8 cellular contexts compared by ENCODE assay signal in genomic region chr12:107131832-107132616, GRCh38. TPM values are rescaled to one million over a fixed set of nuclear protein-coding genes. Genes with fewer than 3 reads are reported as not detected.
DNase-seq lines count a peak whose midpoint lies in the region; ATAC-seq and TF ChIP-seq lines count a peak whose summit lies in the region.

No MANE protein-coding gene starts in this region.

- H3K9ac ChIP-seq in DND-41 (ENCODE audit: low read depth, low read length), result no peak overlapping the region
- no peak overlapping the region for H3K9ac ChIP-seq in IMR-90 (ENCODE audit: low read depth, low read length)

- CTCF ChIA-PET in IMR-90 (lab: Yijun Ruan, JAX), result interaction anchor here (0.5 to 6.7 kb wide), 20 partner anchors 10 to 482 kb away, joined by 3 to 85 read pairs (median 4); a partner anchor contains a TSS
- CTCF ChIA-PET in MCF 10A (lab: Yijun Ruan, JAX), result interaction anchor here (0.5 to 17.8 kb wide), 79 partner anchors 7 to 1388 kb away, joined by 3 to 516 read pairs (median 4); no protein-coding TSS in a partner anchor

- DNase-seq in DND-41, result no peak
- peak; percentile 68 for DNase-seq in IMR-90
- DNase-seq in NOMO-1 (lab: John Stamatoyannopoulos, UW; ENCODE audit: unreplicated experiment in 2 of 2), result peak; percentile 7 to 37
- peak; percentile 72 for DNase-seq in MCF 10A (ENCODE audit: unreplicated experiment)
- DNase-seq in iPS-NIHi7 (ENCODE audit: extremely low spot score), result peak; percentile 77
- DNase-seq in stromal cell of bone marrow (ENCODE audit: low read depth), result peak; percentile 44
- no peak for DNase-seq in OCI-M2 (lab: John Stamatoyannopoulos, UW; ENCODE audit: unreplicated experiment)

- H3K4me1 Mint-ChIP-seq in MCF 10A (ENCODE audit: insufficient read depth, unreplicated experiment), result no peaks in the 10 kb centered on the region

- POLR2A ChIA-PET in IMR-90 (lab: Charles Lee; ENCODE audit: unreplicated experiment), result no interaction called here
- POLR2A ChIA-PET in MCF 10A (lab: Yijun Ruan, JAX), result interaction anchor here (0.6 to 1.6 kb wide), 5 partner anchors 271 to 480 kb away, joined by 3 to 5 read pairs (median 4); no protein-coding TSS in a partner anchor

- no peak overlapping the region for H3K4ac ChIP-seq in IMR-90 (ENCODE audit: low read depth, low read length)

- no peak overlapping the region for H3K27ac ChIP-seq in DND-41 (ENCODE audit: low read length)
- no peak overlapping the region for H3K27ac ChIP-seq in IMR-90 (ENCODE audit: insufficient read depth, low read length)

- no peak overlapping the region for H4K91ac ChIP-seq in IMR-90 (ENCODE audit: insufficient read depth, low read depth, low read length)

- TF ChIP-seq CTCF in DND-41 (IDR thresholded peaks at IDR 0.05; ENCODE audit: borderline replicate concordance, extremely low read depth, low read length, poor library complexity, severe bottlenecking) (peak; percentile 87), IMR-90 (conservative IDR thresholded peaks at IDR 0.05; ENCODE audit: low read depth, low read length) (peak; percentile 97), MCF 10A (IDR thresholded peaks at IDR 0.05; ENCODE audit: unreplicated experiment) (peak; percentile 68)

- H3K4me1 ChIP-seq in DND-41 (ENCODE audit: insufficient read depth, low read length) (no peaks in the 10 kb centered on the region), IMR-90 (ENCODE audit: control insufficient read depth, insufficient read depth, low read length) (no peaks in the 10 kb centered on the region)

- H3K27me3 ChIP-seq in DND-41 (ENCODE audit: insufficient read depth, low read length, poor library complexity), result no peaks in the 10 kb centered on the region
- H3K27me3 ChIP-seq in IMR-90 (ENCODE audit: control insufficient read depth, insufficient read depth, low read length), result no peaks in the 10 kb centered on the region

- H2AK5ac ChIP-seq in IMR-90 (ENCODE audit: low read depth, low read length), result no peak overlapping the region

- H3K9me3 Mint-ChIP-seq in MCF 10A (ENCODE audit: unreplicated experiment), result no peaks in the 10 kb centered on the region

- no peak for ATAC-seq in DND-41 (ENCODE audit: insufficient read depth, low read depth)
- peak; percentile 94 for ATAC-seq in IMR-90 (ENCODE audit: low read depth)
- no peak for ATAC-seq in GM21786 (IDR thresholded peaks at IDR 0.05; ENCODE audit: unreplicated experiment)

- intact Hi-C loops in IMR-90 (cut with micrococcal nuclease), result loop anchor here (1.0 to 5.0 kb wide), 5 partner anchors 187 to 753 kb away; a partner anchor contains a TSS
- intact Hi-C loops in MCF 10A (cut with micrococcal nuclease), result loop anchor here (1.0 to 10.0 kb wide), 5 partner anchors 185 to 753 kb away; a partner anchor contains a TSS

- H3K4me2 ChIP-seq in DND-41 (ENCODE audit: insufficient read depth, low read length), result no peak overlapping the region
- peak overlapping the region; percentile 60 for H3K4me2 ChIP-seq in IMR-90 (ENCODE audit: low read depth, low read length)

- H3K4me3 ChIP-seq in DND-41 (ENCODE audit: low read depth in 1 of 2, low read length in 2 of 2) (no peak overlapping the region), IMR-90 (ENCODE audit: insufficient read depth, low read depth, low read length) (no peak overlapping the region)

- no peak overlapping the region for H3K4me3 Mint-ChIP-seq in MCF 10A (ENCODE audit: unreplicated experiment)

- H2BK5ac ChIP-seq in IMR-90 (ENCODE audit: low read depth, low read length, poor library complexity, severe bottlenecking), result no peak overlapping the region

- H3K18ac ChIP-seq in IMR-90 (ENCODE audit: low read depth, low read length), result no peak overlapping the region

- H3K79me1 ChIP-seq in IMR-90 (ENCODE audit: low read depth in 1 of 2, low read length in 2 of 2), result no peaks in the 10 kb centered on the region

- H2AFZ ChIP-seq in DND-41 (ENCODE audit: low read depth, low read length), result no peak overlapping the region
- H2AFZ ChIP-seq in IMR-90 (replicated peaks; ENCODE audit: low read length, poor library complexity), result peak overlapping the region; percentile 86

- H3K9me3 ChIP-seq in DND-41 (ENCODE audit: insufficient read depth, low read length, severe bottlenecking) (no peaks in the 10 kb centered on the region), IMR-90 (ENCODE audit: control insufficient read depth, insufficient read depth, low read length) (no peaks in the 10 kb centered on the region)

- H2BK120ac ChIP-seq in IMR-90 (ENCODE audit: low read depth, low read length), result no peak overlapping the region

- H3K23ac ChIP-seq in IMR-90 (ENCODE audit: low read depth, low read length), result no peak overlapping the region

- H2BK15ac ChIP-seq in IMR-90 (ENCODE audit: low read depth, low read length), result no peak overlapping the region

- dilution Hi-C loops in IMR-90 (cut with HindIII; ENCODE audit: low sequenced_read_pairs, unreplicated experiment), result no loop called here

- H3K36me3 ChIP-seq in DND-41 (ENCODE audit: insufficient read depth, low read length) (no peaks in the 10 kb centered on the region), IMR-90 (ENCODE audit: control insufficient read depth, insufficient read depth, low read length) (no peaks in the 10 kb centered on the region)

- H3K27ac Mint-ChIP-seq in MCF 10A (ENCODE audit: low read depth, unreplicated experiment), result no peak overlapping the region

- no peaks in the 10 kb centered on the region for H4K20me1 ChIP-seq in DND-41 (ENCODE audit: insufficient read depth, low read length)
- H4K20me1 ChIP-seq in IMR-90 (ENCODE audit: insufficient read depth, low read length), result no peaks in the 10 kb centered on the region

- H3K14ac ChIP-seq in IMR-90 (replicated peaks; ENCODE audit: low read depth, low read length), result no peak overlapping the region

- no CpG with 5 or more reads among the region's 10 CpGs for WGBS in IMR-90 (ENCODE audit: extremely low coverage in 2 of 2, insufficient read length in 1 of 2), 2 experiments

- TF ChIP-seq POLR2A in IMR-90 (IDR thresholded peaks at IDR 0.05; ENCODE audit: low read depth, low read length), result no peak

- no peak overlapping the region for H4K8ac ChIP-seq in IMR-90 (ENCODE audit: low read depth in 2 of 2, low read length in 2 of 2)

- H3K79me2 ChIP-seq in DND-41 (ENCODE audit: insufficient read depth, low read length), result no peaks in the 10 kb centered on the region

- H3K9me1 ChIP-seq in IMR-90 (ENCODE audit: insufficient read depth, low read length), result no peaks in the 10 kb centered on the region

- no peak overlapping the region for H3K56ac ChIP-seq in IMR-90 (ENCODE audit: extremely low read depth, insufficient read depth, low read length)

- no peaks in the 10 kb centered on the region for H3K27me3 Mint-ChIP-seq in MCF 10A (ENCODE audit: insufficient read depth, unreplicated experiment)

- H2BK20ac ChIP-seq in IMR-90 (ENCODE audit: low read depth, low read length), result no peak overlapping the region

- BruUV-seq in IMR-90 (replicated peaks; lab: Mats Ljungman, UMichigan), result no TSS peak
- BruUV-seq in MCF 10A (replicated peaks; lab: Mats Ljungman, UMichigan), result no TSS peak

- no peaks in the 10 kb centered on the region for H3K36me3 Mint-ChIP-seq in MCF 10A (ENCODE audit: insufficient read depth, unreplicated experiment)

- H2AK9ac ChIP-seq in IMR-90 (replicated peaks; ENCODE audit: low read depth, low read length, poor library complexity), result peak overlapping the region; percentile 49

- in situ Hi-C loops in IMR-90 (cut with MboI; ENCODE audit: low sequenced_read_pairs), result loop anchor here (5.0 to 25.0 kb wide), 3 partner anchors 183 to 755 kb away; a partner anchor contains a TSS

- TF ChIP-seq RAD21 in IMR-90 (IDR thresholded peaks at IDR 0.05; ENCODE audit: low read length), result peak; percentile 97

- H4K5ac ChIP-seq in IMR-90 (ENCODE audit: low read depth, low read length), result no peak overlapping the region

TF ChIP-seq in IMR-90, 13 proteins besides CTCF, POLR2A, EP300 and RAD21:
- TF ChIP-seq USF2 (IDR thresholded peaks at IDR 0.05; ENCODE audit: low read depth, low read length) (no peak), SMC3 (IDR thresholded peaks at IDR 0.05; ENCODE audit: low read depth, low read length) (peak; percentile 95)

RNA-seq across cellular contexts. Expression of gene CRY1, which starts 38.7 kb away (rescaled TPM):
- total RNA-seq in IMR-90 (2012; rRNA removed) (5.9 and 9.7 TPM in 2 replicates), MCF 10A (2022) (11.6 and 14.9 TPM in 2 replicates)
- 7.8 and 9.9 TPM in 2 replicates for polyA plus RNA-seq in IMR-90 (2012; rRNA removed)
- 4.3 and 5.4 TPM in 2 replicates for polyA plus RNA-seq in IMR-90 (2012; cell fraction: cytosol; rRNA removed)
- polyA plus RNA-seq in IMR-90 (2012; cell fraction: nucleus; rRNA removed; ENCODE audit: low replicate concordance), result 9.8 and 14.5 TPM in 2 replicates

Comparison
In these comparisons a context has a peak if more than half of its experiments do, and no peak if none do; other contexts are left out.
1. DNase-seq: peak in IMR-90 (single experiment), NOMO-1 (2 of 2), MCF 10A (single experiment), iPS-NIHi7 (single experiment) and stromal cell of bone marrow (single experiment); none in DND-41 (single experiment) and OCI-M2 (single experiment).
2. Peak in every context shown above with its lines, with median percentiles within 50 percentile points of each other: CTCF ChIP-seq.